In the genomic region with DNA sequence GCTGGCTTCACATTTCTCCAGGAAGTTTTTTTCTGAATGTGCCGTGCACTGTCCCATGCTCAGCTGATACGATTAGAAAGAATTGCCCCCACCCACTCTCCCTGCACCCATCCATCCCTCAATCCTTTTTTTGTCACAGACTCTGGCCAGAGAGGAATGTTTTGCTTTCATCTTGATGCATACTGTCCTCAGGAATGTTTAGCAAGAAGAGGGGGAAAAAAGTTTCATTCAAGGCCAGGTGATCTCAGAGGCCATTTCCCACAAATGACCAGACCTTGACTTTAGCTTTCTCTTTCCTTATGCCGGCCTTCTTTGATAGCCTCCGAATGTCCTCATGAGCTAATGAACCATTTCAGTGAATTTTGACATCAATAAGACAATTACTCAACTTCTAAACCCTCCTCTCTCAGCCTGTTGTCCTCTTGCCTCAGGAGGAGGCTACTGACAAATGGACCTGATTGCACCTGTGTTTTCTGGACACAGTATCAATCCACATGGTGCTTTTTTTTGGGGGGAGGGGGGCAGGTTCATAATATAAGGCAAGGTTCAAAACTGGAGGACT, we compare ENCODE assay signal across 1 cellular context.
TF ChIP-seq lines count a peak whose summit lies in the region.

No MANE protein-coding gene starts in this region.

TF ChIP-seq in IMR-90, 13 proteins besides CTCF, POLR2A, EP300 and RAD21:
- TF ChIP-seq, protein P1, sequence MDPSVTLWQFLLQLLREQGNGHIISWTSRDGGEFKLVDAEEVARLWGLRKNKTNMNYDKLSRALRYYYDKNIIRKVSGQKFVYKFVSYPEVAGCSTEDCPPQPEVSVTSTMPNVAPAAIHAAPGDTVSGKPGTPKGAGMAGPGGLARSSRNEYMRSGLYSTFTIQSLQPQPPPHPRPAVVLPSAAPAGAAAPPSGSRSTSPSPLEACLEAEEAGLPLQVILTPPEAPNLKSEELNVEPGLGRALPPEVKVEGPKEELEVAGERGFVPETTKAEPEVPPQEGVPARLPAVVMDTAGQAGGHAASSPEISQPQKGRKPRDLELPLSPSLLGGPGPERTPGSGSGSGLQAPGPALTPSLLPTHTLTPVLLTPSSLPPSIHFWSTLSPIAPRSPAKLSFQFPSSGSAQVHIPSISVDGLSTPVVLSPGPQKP (IDR thresholded peaks at IDR 0.05; ENCODE audit: borderline replicate concordance, low read depth, low read length), result no peak
- TF ChIP-seq CEBPB (IDR thresholded peaks at IDR 0.05; ENCODE audit: low read depth, low read length) (peak; percentile 35; the same call in 1 of the 2 replicates), RCOR1 (IDR thresholded peaks at IDR 0.05; ENCODE audit: insufficient replicate concordance, low read length) (no peak), BHLHE40 (IDR thresholded peaks at IDR 0.05; ENCODE audit: low read depth, low read length) (no peak), SMC3 (IDR thresholded peaks at IDR 0.05; ENCODE audit: low read depth, low read length) (no peak), CHD1 (IDR thresholded peaks at IDR 0.05; ENCODE audit: low read depth, low read length) (no peak), MAFK (IDR thresholded peaks at IDR 0.05; ENCODE audit: low read depth, low read length) (no peak), MAZ (IDR thresholded peaks at IDR 0.05; ENCODE audit: borderline replicate concordance, low read depth, low read length) (peak; percentile 49; the same call in 1 of the 2 replicates), FOS (IDR thresholded peaks at IDR 0.05; ENCODE audit: low read depth, low read length) (no peak), NFE2L2 (IDR thresholded peaks at IDR 0.05; ENCODE audit: low read depth, low read length) (no peak), RFX5 (IDR thresholded peaks at IDR 0.05; ENCODE audit: low read depth, low read length) (no peak)
- TF ChIP-seq, protein P2, sequence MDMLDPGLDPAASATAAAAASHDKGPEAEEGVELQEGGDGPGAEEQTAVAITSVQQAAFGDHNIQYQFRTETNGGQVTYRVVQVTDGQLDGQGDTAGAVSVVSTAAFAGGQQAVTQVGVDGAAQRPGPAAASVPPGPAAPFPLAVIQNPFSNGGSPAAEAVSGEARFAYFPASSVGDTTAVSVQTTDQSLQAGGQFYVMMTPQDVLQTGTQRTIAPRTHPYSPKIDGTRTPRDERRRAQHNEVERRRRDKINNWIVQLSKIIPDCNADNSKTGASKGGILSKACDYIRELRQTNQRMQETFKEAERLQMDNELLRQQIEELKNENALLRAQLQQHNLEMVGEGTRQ (IDR thresholded peaks at IDR 0.05; ENCODE audit: low read depth, low read length), result no peak
